Comparison of ENCODE assay signal across 8 cellular contexts in the genomic region with DNA sequence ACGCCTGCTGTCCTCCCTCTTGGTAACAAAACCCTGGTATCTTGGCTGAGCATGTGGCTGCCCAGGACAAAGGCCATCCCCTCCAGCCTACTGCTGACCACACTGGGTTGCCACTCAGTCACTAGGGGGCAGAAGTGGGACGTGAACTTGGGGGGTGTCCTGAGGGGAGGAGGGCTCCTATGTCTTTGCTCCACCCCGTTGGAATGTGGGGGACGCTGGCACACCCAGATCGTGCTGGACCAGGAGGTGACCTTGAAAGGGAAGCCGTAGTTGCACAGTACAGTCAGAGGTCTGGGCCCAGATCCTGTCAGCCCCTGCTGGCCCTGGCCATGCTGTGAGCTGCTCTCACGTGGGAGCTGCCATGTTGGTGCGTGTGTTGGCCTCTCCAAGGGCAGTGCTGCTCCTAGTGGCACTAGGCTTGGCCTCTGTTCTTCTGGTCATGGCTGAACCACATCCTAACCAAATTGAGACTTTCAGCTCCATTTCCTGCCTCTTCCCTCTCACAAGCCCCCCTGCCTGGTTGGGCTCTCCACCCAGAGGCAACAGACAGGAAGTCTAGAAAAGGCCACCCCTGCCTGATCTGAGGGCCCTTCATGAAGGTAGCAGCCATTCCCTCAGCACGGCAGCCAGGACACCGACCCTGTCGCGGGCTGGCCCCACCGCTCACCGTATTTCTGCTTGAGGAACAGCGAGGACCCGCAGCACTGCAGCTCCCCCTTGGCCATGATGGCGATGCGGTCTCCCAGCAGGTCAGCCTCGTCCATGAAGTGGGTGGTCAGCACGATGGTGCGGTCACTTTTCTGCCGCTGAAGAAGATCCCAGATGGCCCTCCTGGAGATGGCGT. TPM values are rescaled to one million over a fixed set of nuclear protein-coding genes. Genes with fewer than 3 reads are reported as not detected.
DNase-seq lines count a peak whose midpoint lies in the region; ATAC-seq, FAIRE-seq and TF ChIP-seq lines count a peak whose summit lies in the region.

No MANE protein-coding gene starts in this region.

- TF ChIP-seq POLR2A in transverse colon (IDR thresholded peaks at IDR 0.05) (no peak), lower leg skin (IDR thresholded peaks at IDR 0.05) (no peak)

- H3K4me1 ChIP-seq in hepatocyte (ENCODE audit: insufficient read depth) (no peaks in the 10 kb centered on the region), transverse colon (no peaks in the 10 kb centered on the region)

- no peak for TF ChIP-seq EP300 in transverse colon (IDR thresholded peaks at IDR 0.05; ENCODE audit: low read depth)

- H3K27me3 ChIP-seq in WERI-Rb-1 (ENCODE audit: insufficient read depth, low read depth, severe bottlenecking): no peaks in the 10 kb centered on the region
- H3K27me3 ChIP-seq in hepatocyte: no peaks in the 10 kb centered on the region
- no peaks in the 10 kb centered on the region for H3K27me3 ChIP-seq in transverse colon

- H4K20me1 ChIP-seq in hepatocyte (ENCODE audit: insufficient read depth, poor library complexity, severe bottlenecking): no peaks in the 10 kb centered on the region

- no peaks in the 10 kb centered on the region for H3K9me3 Mint-ChIP-seq in naive thymus-derived CD8-positive, alpha-beta T cell

- H3K79me2 ChIP-seq in hepatocyte: no peaks in the 10 kb centered on the region

- H3K36me3 ChIP-seq in WERI-Rb-1: peaks cover 35% of the 10 kb centered on the region
- no peaks in the 10 kb centered on the region for H3K36me3 ChIP-seq in hepatocyte (replicated peaks; ENCODE audit: insufficient read depth, low read depth)
- H3K36me3 ChIP-seq in transverse colon: no peaks in the 10 kb centered on the region

- 89% methylated on average over 20 of the region's 23 CpGs for WGBS in hepatocyte (ENCODE audit: low lambda C conversion rate, missing lambda C conversion rate)
- 80% methylated on average over 23 of the region's 23 CpGs; no CpG with 5 or more reads in 1 of the 2 donors for WGBS in transverse colon (ENCODE audit: low coverage in 1 of 2), 2 donors
- 83 to 84% methylated on average over 20 to 22 of the region's 23 CpGs for WGBS in lower leg skin, 2 donors

- peaks cover 0 to 11% (median 0%) of the 10 kb centered on the region in 3 donors for H3K36me3 Mint-ChIP-seq in naive thymus-derived CD8-positive, alpha-beta T cell

- POLR2A ChIA-PET in naive thymus-derived CD8-positive, alpha-beta T cell (lab: Charles Lee): no interaction called here

- peak; percentile 52 for FAIRE-seq in GM18507 (lab: Jason Lieb, UNC)

- H3K27ac Mint-ChIP-seq in naive thymus-derived CD8-positive, alpha-beta T cell: peak overlapping the region in 2 of 10 donors; percentile 24 to 43

- H3K9me3 ChIP-seq in WERI-Rb-1 (ENCODE audit: severe bottlenecking) (peaks cover 3% of the 10 kb centered on the region), hepatocyte (ENCODE audit: low read depth) (no peaks in the 10 kb centered on the region), transverse colon (no peaks in the 10 kb centered on the region)

- in situ Hi-C loops in transverse colon (cut with MboI; ENCODE audit: low pct_ligation_motif_present in 1 of 4, low pct_unique_long_range_greater_than_20kb in 1 of 4, low sequenced_read_pairs in 3 of 4): no loop called here

- H3K4me3 ChIP-seq in WERI-Rb-1 (ENCODE audit: low read depth, low read length) (no peak overlapping the region), hepatocyte (no peak overlapping the region), transverse colon (no peak overlapping the region), lower leg skin (ENCODE audit: low read depth, poor library complexity, severe bottlenecking) (no peak overlapping the region)

- H3K4me3 Mint-ChIP-seq in naive thymus-derived CD8-positive, alpha-beta T cell: no peak overlapping the region

- TF ChIP-seq CTCF in WERI-Rb-1 (IDR thresholded peaks at IDR 0.05; ENCODE audit: low read depth, low read length) (peak; percentile 80), hepatocyte (IDR thresholded peaks at IDR 0.05; ENCODE audit: poor library complexity) (peak; percentile 22), transverse colon (IDR thresholded peaks at IDR 0.05) (peak in 4 of 5 experiments; percentile 16 to 20 (median 16)), lower leg skin (IDR thresholded peaks at IDR 0.05) (no peak)

- H3K4me1 Mint-ChIP-seq in naive thymus-derived CD8-positive, alpha-beta T cell: peaks cover 0 to 6% (median 5%) of the 10 kb centered on the region in 4 donors

- ATAC-seq in naive thymus-derived CD8-positive, alpha-beta T cell: no peak

- intact Hi-C loops in transverse colon (cut with DNase I; ENCODE audit: low total_unique reads) (no loop called here), lower leg skin (cut with DNase I; ENCODE audit: low total_unique reads) (no loop called here)

- peak overlapping the region; percentile 59 for H3K27ac ChIP-seq in WERI-Rb-1
- no peak overlapping the region for H3K27ac ChIP-seq in hepatocyte
- H3K27ac ChIP-seq in transverse colon: no peak overlapping the region

- no peak overlapping the region for H2AFZ ChIP-seq in hepatocyte

- no peak overlapping the region for H3K4me2 ChIP-seq in hepatocyte

- no peaks in the 10 kb centered on the region for H3K27me3 Mint-ChIP-seq in naive thymus-derived CD8-positive, alpha-beta T cell

- no peaks in the 10 kb centered on the region for H3K9me2 ChIP-seq in hepatocyte (replicated peaks; ENCODE audit: insufficient read depth)

- DNase-seq in AG20443 (ENCODE audit: low spot score): peak; percentile 66
- DNase-seq in GM18507 (ENCODE audit: extremely low spot score, insufficient read length, low read depth): no peak
- peak; percentile 78 for DNase-seq in WERI-Rb-1
- no peak for DNase-seq in hepatocyte (ENCODE audit: low spot score)
- no peak for DNase-seq in transverse colon
- no peak for DNase-seq in hippocampal formation (lab: John Stamatoyannopoulos, UW)
- no peak for DNase-seq in lower leg skin (ENCODE audit: low spot score in 2 of 2)
- no peak for DNase-seq in naive thymus-derived CD8-positive, alpha-beta T cell

RNA-seq across cellular contexts. Expression of a gene that starts 29.0 kb away (rescaled TPM):
- total RNA-seq in hepatocyte (107 and 128 TPM in 2 replicates), transverse colon (100 to 1,000 TPM; 110 to 153 (median 126) TPM), lower leg skin (100 to 1,000 TPM; 127 to 132 (median 128) TPM)
- 198 and 211 TPM in 2 replicates for polyA plus RNA-seq in hepatocyte
- total RNA-seq in naive thymus-derived CD8-positive, alpha-beta T cell: 100 to 1,000 TPM; 162 to 165 TPM
- 100 to 1,000 TPM; 197 to 289 (median 228) TPM for polyA plus RNA-seq in naive thymus-derived CD8-positive, alpha-beta T cell

RNA-seq across cellular contexts. Expression of a gene that starts 43.6 kb away (rescaled TPM):
- total RNA-seq in hepatocyte (1.5 and 1.8 TPM in 2 replicates), transverse colon (1 to 10 TPM; 3.4 to 8.6 (median 3.7) TPM), lower leg skin (10 to 100 TPM in 1 of 4 donors, 1 to 10 TPM in 3; 5.4 to 10.3 (median 9.5) TPM)
- 0.94 and 4.9 TPM in 2 replicates for polyA plus RNA-seq in hepatocyte
- 1 to 10 TPM; 7.8 to 8.2 TPM for total RNA-seq in naive thymus-derived CD8-positive, alpha-beta T cell
- polyA plus RNA-seq in naive thymus-derived CD8-positive, alpha-beta T cell: 1 to 10 TPM; 1.2 to 2.2 (median 2.1) TPM

RNA-seq across cellular contexts. Expression of a gene that starts 45.5 kb away (rescaled TPM):
- total RNA-seq in hepatocyte (59.9 and 71.4 TPM in 2 replicates), transverse colon (100 to 1,000 TPM in 2 of 4 donors, 10 to 100 TPM in 2; 24.5 to 218 (median 100) TPM), lower leg skin (10 to 100 TPM; 37.1 to 69.9 (median 54.5) TPM)
- 133 and 156 TPM in 2 replicates for polyA plus RNA-seq in hepatocyte
- 10 to 100 TPM; 22.1 to 25.1 TPM for total RNA-seq in naive thymus-derived CD8-positive, alpha-beta T cell
- polyA plus RNA-seq in naive thymus-derived CD8-positive, alpha-beta T cell: 10 to 100 TPM; 30.6 to 40.4 (median 31.0) TPM

Comparison
In these comparisons a context has a peak if more than half of its experiments do, and no peak if none do; other contexts are left out.
1. DNase-seq: peak in AG20443 (single experiment) and WERI-Rb-1 (single experiment); none in GM18507 (single experiment), hepatocyte (single experiment), transverse colon (single experiment), hippocampal formation (0 of 2), lower leg skin (0 of 2) and naive thymus-derived CD8-positive, alpha-beta T cell (0 of 10).
2. CTCF ChIP-seq: peak in WERI-Rb-1 (single experiment), hepatocyte (single experiment) and transverse colon (4 of 5); none in lower leg skin (0 of 3).